ENCODE assay signal across 18 cellular contexts in the genomic region with DNA sequence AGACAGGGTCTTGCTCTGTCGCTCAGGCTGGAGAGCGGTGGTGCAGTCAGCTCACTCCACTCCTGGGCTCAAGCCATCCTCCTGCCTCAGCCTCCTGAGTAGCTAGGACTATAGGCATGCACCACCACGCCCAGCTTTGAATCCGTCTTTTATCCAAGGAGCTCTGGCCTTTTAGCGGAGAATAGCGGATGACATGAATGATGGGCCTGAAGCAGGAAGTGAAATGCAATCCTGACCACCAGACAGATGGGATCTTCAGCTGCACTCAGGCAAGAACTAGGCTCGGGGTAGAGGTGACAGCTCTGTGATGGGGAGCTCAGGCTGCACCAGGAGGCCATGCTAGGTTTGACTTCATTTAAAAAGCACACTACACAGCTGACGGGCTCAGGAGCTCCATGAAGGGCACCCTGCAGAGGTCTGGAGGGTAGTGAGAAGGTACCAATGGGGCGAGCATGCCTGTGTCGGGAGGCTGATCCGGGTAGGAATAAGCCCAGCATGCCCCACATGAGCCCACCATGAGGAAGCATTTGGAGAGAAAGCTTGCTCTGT.
"Had no signal": no experiment of that assay in that cellular context is flagged by ENCODE, and none has a peak within 500 bp of the region (broad histone marks: within the 10 kb centered on the region; RNA-seq: fewer than 3 reads in every experiment).

No MANE protein-coding gene starts in this region.

- H3K4me1 Mint-ChIP-seq: neural crest cell had no signal

- H3K4me3 Mint-ChIP-seq: activated CD4-positive, alpha-beta memory T cell treated with anti-CD3 and anti-CD28 coated beads for 36 hours; memory B cell had no signal

- H3K9me3 ChIP-seq: left lung, SJCRH30 had no signal

- H3K9me3 Mint-ChIP-seq: activated CD4-positive, alpha-beta memory T cell treated with anti-CD3 and anti-CD28 coated beads for 36 hours; memory B cell; neural crest cell had no signal

- H3K27me3 Mint-ChIP-seq: activated CD4-positive, alpha-beta memory T cell treated with anti-CD3 and anti-CD28 coated beads for 36 hours; memory B cell had no signal

- DNase-seq: activated CD4-positive, alpha-beta memory T cell treated with anti-CD3 and anti-CD28 coated beads for 36 hours; activated CD4-positive, alpha-beta T cell treated with anti-CD3 and anti-CD28 coated beads for 1 hour; activated CD8-positive, alpha-beta memory T cell treated with anti-CD3 and anti-CD28 coated beads, Interleukin-2, amount 50 U/mL, for 4 hours; activated naive CD4-positive, alpha-beta T cell treated with anti-CD3 and anti-CD28 coated beads, Interleukin-2, amount 50 U/mL, for 16 hours; anterior cingulate cortex; dermis blood vessel endothelial cell; glutamatergic neuron; left lung; SJCRH30; stimulated activated CD4-positive, alpha-beta T cell treated with anti-CD3 and anti-CD28 coated beads, Interleukin-15, amount 100 ng/mL, for 24 hours; stimulated activated CD4-positive, alpha-beta T cell treated with anti-CD3 and anti-CD28 coated beads, Interleukin-4, amount 100 ng/mL, for 24 hours; substantia nigra; T-helper 9 cell; trophoblast cell had no signal

- ATAC-seq: esophagus mucosa had no signal

- H3K27me3 ChIP-seq: left lung, SJCRH30 had no signal

- FAIRE-seq: islet of Langerhans had no signal

- H3K4me1 ChIP-seq: left lung, SJCRH30 had no signal

- H3K27ac ChIP-seq: left lung, SJCRH30 had no signal

- H3K4me3 ChIP-seq: left lung, SJCRH30 had no signal
